In genomic region chr7:96297446-96297845, GRCh38 we compare ENCODE assay signal across 6 cellular contexts. TPM values are rescaled to one million over a fixed set of nuclear protein-coding genes. Genes with fewer than 3 reads are reported as not detected.
DNase-seq lines count a peak whose midpoint lies in the region; ATAC-seq, FAIRE-seq and TF ChIP-seq lines count a peak whose summit lies in the region.
"Not testable (repeated sequence)": the region's sequence is repeated elsewhere in the genome, so short reads cannot be mapped to it uniquely, and the experiment has no call there.

No MANE protein-coding gene starts in this region.

- POLR2A ChIA-PET in HepG2 (lab: Yijun Ruan, JAX) = not testable (repeated sequence)

- not testable (repeated sequence) for FAIRE-seq in HepG2 (lab: Jason Lieb, UNC)

- TF ChIP-seq RAD21 in HepG2 (CRISPR knock-in tag; IDR thresholded peaks at IDR 0.05) = not testable (repeated sequence)

- H3K4me2 ChIP-seq in HepG2 (ENCODE audit: low read depth, low read length) = peak overlapping the region; percentile 52; the same call in 1 of the 2 replicates

- H3K27me3 ChIP-seq in dorsolateral prefrontal cortex; HepG2 (ENCODE audit: control insufficient read depth in 1 of 2, insufficient read depth in 2 of 2, low read length in 2 of 2): not testable (repeated sequence)

- ATAC-seq in T-helper 17 cell = not testable (repeated sequence)
- ATAC-seq in HepG2 = peak; percentile 39

- H4K20me1 ChIP-seq in HepG2 (ENCODE audit: insufficient read depth, low read length) = not testable (repeated sequence)

- not testable (repeated sequence) for H3K9me3 ChIP-seq in T-helper 17 cell (ENCODE audit: control insufficient read depth, low read length, poor library complexity, severe bottlenecking); HepG2 (ENCODE audit: low read length)

- peaks cover 0 to 16% of the 10 kb centered on the region in 2 experiments; a peak in 2 of 5 replicates for H3K36me3 ChIP-seq in HepG2 (replicated peaks in 1 of 2; ENCODE audit: control insufficient read depth in 1 of 2, insufficient read depth in 2 of 2, low read length in 2 of 2)

- H3K27ac ChIP-seq in caudate nucleus (ENCODE audit: low read depth, low read length) (peak overlapping the region; percentile 93), dorsolateral prefrontal cortex (peak overlapping the region; percentile 5 to 99 (median 94)), HepG2 (ENCODE audit: extremely low read length, insufficient read depth, low read length) (peak overlapping the region; percentile 71), substantia nigra (ENCODE audit: low read depth, low read length, poor library complexity, severe bottlenecking) (peak overlapping the region; percentile 88)

- H3K79me2 ChIP-seq in HepG2 (ENCODE audit: insufficient read depth, low read length) = peaks cover 64% of the 10 kb centered on the region

- not testable (repeated sequence) for H3K9ac ChIP-seq in HepG2 (ENCODE audit: insufficient read depth, low read depth, low read length)

- in situ Hi-C loops in HepG2 (cut with HindIII; ENCODE audit: extremely low pct_ligation_motif_present, low pct_unique_long_range_greater_than_20kb) = not testable (repeated sequence)

- DNase-seq in T-helper 17 cell; caudate nucleus (lab: John Stamatoyannopoulos, UW); dorsolateral prefrontal cortex; HepG2 (ENCODE audit: low spot score); neural crest cell (ENCODE audit: low read depth, low spot score); substantia nigra (lab: John Stamatoyannopoulos, UW): not testable (repeated sequence)

- not testable (repeated sequence) for H3K27me3 Mint-ChIP-seq in T-helper 17 cell; neural crest cell (ENCODE audit: low read depth)

- not testable (repeated sequence) for H2AFZ ChIP-seq in HepG2 (ENCODE audit: low read length)

- CTCF ChIA-PET in HepG2 (lab: Yijun Ruan, JAX; ENCODE audit: low intra/inter-chr PET ratio, low total read pairs) = not testable (repeated sequence)

- not testable (repeated sequence) for BruUV-seq in HepG2 (replicated peaks; lab: Mats Ljungman, UMichigan)

- 96% methylated on average over 5 of the region's 5 CpGs for WGBS in HepG2 (ENCODE audit: low lambda C conversion rate)

- intact Hi-C loops in dorsolateral prefrontal cortex (cut with DNase I) = loop anchor here in 1 of 2 donors (5.0 kb wide), 1 partner anchor 120 kb away; no protein-coding TSS in a partner anchor
- intact Hi-C loops in HepG2 (cut with micrococcal nuclease; ENCODE audit: unreplicated experiment) = not testable (repeated sequence)

- H3K27ac Mint-ChIP-seq in T-helper 17 cell (peak overlapping the region; percentile 56), neural crest cell (ENCODE audit: unreplicated experiment) (peak overlapping the region; percentile 84)

- not testable (repeated sequence) for TF ChIP-seq POLR2A in HepG2 (IDR thresholded peaks at IDR 0.05; ENCODE audit: insufficient read depth in 1 of 2, low read depth in 2 of 2, low read length in 2 of 2)

- H3K4me1 ChIP-seq in HepG2 (ENCODE audit: insufficient read depth, low read length) = peaks cover 56% of the 10 kb centered on the region

- H3K4me3 ChIP-seq in dorsolateral prefrontal cortex = peak overlapping the region in 1 of 59 donors; percentile 27
- not testable (repeated sequence) for H3K4me3 ChIP-seq in HepG2 (replicated peaks in 1 of 3; ENCODE audit: insufficient read depth in 1 of 3, low read depth in 2 of 3, low read length in 3 of 3)

- not testable (repeated sequence) for TF ChIP-seq EP300 in HepG2 (IDR thresholded peaks at IDR 0.05; ENCODE audit: low read depth in 2 of 2, low read length in 2 of 2); HepG2 (CRISPR knock-in tag; IDR thresholded peaks at IDR 0.05; ENCODE audit: borderline replicate concordance)

- TF ChIP-seq CTCF in dorsolateral prefrontal cortex (IDR thresholded peaks at IDR 0.05 in 54 of 56, conservative IDR thresholded peaks at IDR 0.05 in 2 of 56; ENCODE audit: low read depth in 1 of 56, partially characterized antibody in 56 of 56); HepG2 (CRISPR knock-in tag; IDR thresholded peaks at IDR 0.05); neural crest cell (conservative IDR thresholded peaks at IDR 0.05): not testable (repeated sequence)

- not testable (repeated sequence) for H3K4me1 Mint-ChIP-seq in T-helper 17 cell, neural crest cell

- H3K4me3 Mint-ChIP-seq in T-helper 17 cell, neural crest cell: not testable (repeated sequence)

- H3K9me3 Mint-ChIP-seq in neural crest cell = not testable (repeated sequence)

- H3K36me3 Mint-ChIP-seq in T-helper 17 cell (ENCODE audit: low read depth) = not testable (repeated sequence)
- peaks cover 27% of the 10 kb centered on the region for H3K36me3 Mint-ChIP-seq in neural crest cell (ENCODE audit: low read depth)

RNA-seq across cellular contexts. Expression of gene SLC25A13, which starts 24.5 kb away (rescaled TPM):
- total RNA-seq in T-helper 17 cell (10 to 100 TPM; 13.0 to 17.1 TPM), dorsolateral prefrontal cortex (10 to 100 TPM in 117 of 120 experiments, 1 to 10 TPM in 3; 8.6 to 61.9 (median 21.0) TPM), HepG2 (2016; rRNA removed; fragmentation: Illumina TruSeq; extraction: Trizol) (84.9 and 112 TPM in 2 replicates), neural crest cell (68.3 and 72.3 TPM in 2 replicates)
- 42.8 and 48.3 TPM in 2 replicates for total RNA-seq in HepG2 (2016; cell fraction: cytosol; rRNA removed; fragmentation: Illumina TruSeq; extraction: Trizol; ENCODE audit: low read depth)
- 87.2 and 111 TPM in 2 replicates for total RNA-seq in HepG2 (2016; cell fraction: insoluble cytoplasmic fraction; rRNA removed; fragmentation: Illumina TruSeq; extraction: Trizol)
- total RNA-seq in HepG2 (2016; cell fraction: membrane; rRNA removed; fragmentation: Illumina TruSeq; extraction: Trizol) = 55.1 and 60.6 TPM in 2 replicates
- 73.7 and 78.0 TPM in 2 replicates for total RNA-seq in HepG2 (2016; cell fraction: nucleus; rRNA removed; fragmentation: Illumina TruSeq; extraction: Trizol)
- 32.7 and 36.2 TPM in 2 replicates for polyA plus RNA-seq in HepG2 (2011; rRNA removed)
- polyA plus RNA-seq in HepG2 (2011; cell fraction: cytosol; rRNA removed) = 18.3 and 29.4 TPM in 2 replicates
- polyA plus RNA-seq in HepG2 (2011; cell fraction: nucleus; rRNA removed) = 32.1 and 35.6 TPM in 2 replicates
- 40.3 and 51.0 TPM in 2 replicates for polyA plus RNA-seq in HepG2 (2012)
- 14.6 and 15.8 TPM in 2 replicates for polyA plus RNA-seq in HepG2 (2016; cell fraction: cytosol; fragmentation: Illumina TruSeq; extraction: Trizol; ENCODE audit: low read depth)
- 94.2 and 94.4 TPM in 2 replicates for polyA plus RNA-seq in HepG2 (2016; cell fraction: insoluble cytoplasmic fraction; fragmentation: Illumina TruSeq; extraction: Trizol; ENCODE audit: low read depth)
- polyA plus RNA-seq in HepG2 (2016; cell fraction: membrane; fragmentation: Illumina TruSeq; extraction: Trizol; ENCODE audit: low read depth) = 28.0 and 33.7 TPM in 2 replicates
- polyA plus RNA-seq in HepG2 (2016; cell fraction: nucleus; fragmentation: Illumina TruSeq; extraction: Trizol; ENCODE audit: insufficient read depth, low read depth) = 68.9 and 70.7 TPM in 2 replicates
- 25.8 and 44.3 TPM in 2 replicates for polyA minus RNA-seq in HepG2 (2011; rRNA and poly(A)+ RNA removed; ENCODE audit: low replicate concordance)
- polyA minus RNA-seq in HepG2 (2011; cell fraction: cytosol; rRNA and poly(A)+ RNA removed) = 36.7 and 39.4 TPM in 2 replicates
- polyA minus RNA-seq in HepG2 (2011; cell fraction: nucleus; rRNA and poly(A)+ RNA removed) = 71.4 and 83.4 TPM in 2 replicates
